Comparison of ENCODE assay signal across 8 cellular contexts in the genomic region with DNA sequence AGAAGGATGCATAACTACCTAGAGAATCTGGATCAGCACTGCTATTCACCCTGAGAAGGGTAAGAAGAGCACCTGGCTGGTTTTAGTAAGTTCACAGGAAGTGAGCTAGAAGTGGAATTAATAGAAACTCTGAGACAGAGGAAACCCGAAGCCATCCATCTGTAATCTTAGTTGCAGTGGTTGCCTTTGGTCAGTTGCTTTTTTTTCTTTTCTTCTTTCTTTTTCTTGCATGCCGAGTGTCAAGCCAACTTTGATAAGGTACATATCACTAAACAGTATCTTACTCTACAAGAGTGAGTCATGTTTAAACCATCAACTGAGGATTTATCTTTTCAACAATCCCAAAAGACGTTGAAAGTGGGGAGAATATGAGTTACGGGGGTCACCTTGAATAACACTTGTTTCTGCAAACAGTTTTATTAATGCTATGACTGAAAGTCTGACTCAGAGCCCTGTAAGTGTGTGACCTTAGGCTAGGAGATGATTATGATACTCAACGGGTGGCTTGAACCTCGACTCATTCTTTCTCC. TPM values are rescaled to one million over a fixed set of nuclear protein-coding genes. Genes with fewer than 3 reads are reported as not detected.
A peak's percentile ranks its signal among the peaks of the same experiment; 100 is the strongest.
DNase-seq lines count a peak whose midpoint lies in the region; ATAC-seq, FAIRE-seq and TF ChIP-seq lines count a peak whose summit lies in the region.

No MANE protein-coding gene starts in this region.

- H3K36me3 Mint-ChIP-seq in natural killer cell: no peaks in the 10 kb centered on the region

- ATAC-seq in GM18517 (IDR thresholded peaks at IDR 0.05; ENCODE audit: unreplicated experiment) (peak; percentile 81), natural killer cell (peak; percentile 56 to 68 (median 68))

- H3K27me3 ChIP-seq in SJCRH30: no peaks in the 10 kb centered on the region

- no peak for TF ChIP-seq POLR2A in H54 (IDR thresholded peaks at IDR 0.05; ENCODE audit: low read depth, low read length)

- peak; percentile 75 for FAIRE-seq in H54 (lab: Jason Lieb, UNC)

- no peaks in the 10 kb centered on the region for H3K4me1 ChIP-seq in SJCRH30

- no peaks in the 10 kb centered on the region for H3K9me3 ChIP-seq in SJCRH30 (replicated peaks)

- no peak for TF ChIP-seq CTCF in natural killer cell (IDR thresholded peaks at IDR 0.05)

- peak overlapping the region; percentile 81 to 90 for H3K27ac Mint-ChIP-seq in natural killer cell

- H3K9me3 Mint-ChIP-seq in natural killer cell: no peaks in the 10 kb centered on the region

- H3K36me3 ChIP-seq in SJCRH30: no peaks in the 10 kb centered on the region

- H3K4me3 Mint-ChIP-seq in natural killer cell: peak overlapping the region; percentile 21

- H3K4me1 Mint-ChIP-seq in natural killer cell: peaks cover 64 to 69% of the 10 kb centered on the region in 2 donors

- no peak overlapping the region for H3K27ac ChIP-seq in SJCRH30

- H3K4me3 ChIP-seq in SJCRH30: no peak overlapping the region

- intact Hi-C loops in natural killer cell (cut with micrococcal nuclease): no loop called here

- H3K27me3 Mint-ChIP-seq in natural killer cell (ENCODE audit: low read depth in 2 of 2): no peaks in the 10 kb centered on the region

- no peak for DNase-seq in H54 (ENCODE audit: insufficient read length, low spot score)
- peak; percentile 92 for DNase-seq in M059J (ENCODE audit: low read depth)
- DNase-seq in natural killer cell: no peak
- DNase-seq in NCI-H1417 treated with DMSO at 0.1 percent for 48 hours (lab: John Stamatoyannopoulos, UW): no peak
- DNase-seq in amygdala (lab: John Stamatoyannopoulos, UW): no peak
- DNase-seq in SJCRH30: no peak
- DNase-seq in NCI-H345 treated with DMSO at 0.1 percent for 48 hours (lab: John Stamatoyannopoulos, UW; ENCODE audit: unreplicated experiment): no peak

RNA-seq across cellular contexts. Expression of gene C12orf75, which starts 26.7 kb away (rescaled TPM):
- 555 and 669 TPM in 2 replicates for total RNA-seq in M059J (2014; rRNA removed; shearing (Covaris generic))
- total RNA-seq in natural killer cell: 100 to 1,000 TPM; 121 to 131 (median 128) TPM
- total RNA-seq in SJCRH30 (2014; rRNA removed; shearing (Covaris generic)): 36.2 and 36.8 TPM in 2 replicates
